Comparison of ENCODE assay signal across 15 cellular contexts in the genomic region with DNA sequence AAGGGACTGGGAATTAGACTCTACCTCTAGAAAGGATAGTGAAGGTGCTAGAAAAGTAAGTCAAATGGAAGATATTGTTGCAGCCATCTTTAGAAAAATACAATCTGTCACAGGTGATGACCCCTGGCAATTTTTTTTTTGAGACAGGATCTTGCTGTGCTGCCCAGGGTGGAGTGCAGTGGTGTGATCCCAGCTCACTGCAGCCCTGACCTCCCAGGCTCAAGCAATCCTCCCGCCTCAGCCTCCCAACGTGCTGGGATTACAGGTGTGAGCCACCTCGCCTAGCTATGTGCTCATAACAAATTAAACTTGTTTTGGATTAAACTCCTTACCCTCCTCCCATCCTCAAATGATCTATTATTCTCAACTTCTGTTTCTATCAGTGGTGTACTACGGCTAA.
"Had no signal": no experiment of that assay in that cellular context is flagged by ENCODE, and none has a peak within 500 bp of the region (broad histone marks: within the 10 kb centered on the region; RNA-seq: fewer than 3 reads in every experiment).

No MANE protein-coding gene starts in this region.

- H3K4me3 Mint-ChIP-seq: activated CD4-positive, alpha-beta memory T cell treated with anti-CD3 and anti-CD28 coated beads for 36 hours; activated naive CD4-positive, alpha-beta T cell treated with anti-CD3 and anti-CD28 coated beads, Interleukin-2, amount 50 U/mL, for 24 hours; activated T-cell treated with anti-CD3 and anti-CD28 coated beads, Interleukin-2, amount 50 U/mL, for 4 hours; mesothelial cell of epicardium; nephron progenitor cell had no signal

- H3K9me3 Mint-ChIP-seq: activated naive CD4-positive, alpha-beta T cell treated with anti-CD3 and anti-CD28 coated beads, Interleukin-2, amount 50 U/mL, for 24 hours; activated T-helper 2 cell treated with anti-CD3 and anti-CD28 coated beads, Interferon-gamma antibody, Interleukin-2, Interleukin-4, amounts not matched to agents 10 μg/mL and 5 μg/mL and 100 μg/mL, durations not matched to agents 14 hours and 24 hours and 36 hours; nephron progenitor cell had no signal

- H3K36me3 Mint-ChIP-seq: activated CD4-positive, alpha-beta memory T cell treated with anti-CD3 and anti-CD28 coated beads for 36 hours; activated naive CD4-positive, alpha-beta T cell treated with anti-CD3 and anti-CD28 coated beads, Interleukin-2, amount 50 U/mL, for 24 hours; mesothelial cell of epicardium; naive B cell had no signal

- DNase-seq: activated CD4-positive, alpha-beta memory T cell treated with anti-CD3 and anti-CD28 coated beads for 36 hours; activated CD4-positive, alpha-beta T cell treated with anti-CD3 and anti-CD28 coated beads for 48 hours; activated T-cell treated with anti-CD3 and anti-CD28 coated beads, Interleukin-2, amount 50 U/mL, for 4 hours; central memory CD4-positive, alpha-beta T cell; gastrocnemius medialis; glutamatergic neuron; left ventricle myocardium superior; naive B cell; nephron progenitor cell; right cardiac atrium; spleen; stimulated activated naive CD4-positive, alpha-beta T cell treated with Interleukin-2 at 50 U/mL for 16 hours had no signal

- ATAC-seq: activated T-cell treated with anti-CD3 and anti-CD28 coated beads, Interleukin-2, amount 50 U/mL, for 4 hours; gastrocnemius medialis; left ventricle myocardium superior; right cardiac atrium had no signal

- H3K27me3 Mint-ChIP-seq: activated CD4-positive, alpha-beta memory T cell treated with anti-CD3 and anti-CD28 coated beads for 36 hours; activated naive CD4-positive, alpha-beta T cell treated with anti-CD3 and anti-CD28 coated beads, Interleukin-2, amount 50 U/mL, for 24 hours; naive B cell had no signal

- H3K27ac Mint-ChIP-seq: activated CD4-positive, alpha-beta memory T cell treated with anti-CD3 and anti-CD28 coated beads for 36 hours; activated naive CD4-positive, alpha-beta T cell treated with anti-CD3 and anti-CD28 coated beads, Interleukin-2, amount 50 U/mL, for 24 hours; activated T-helper 2 cell treated with anti-CD3 and anti-CD28 coated beads, Interferon-gamma antibody, Interleukin-2, Interleukin-4, amounts not matched to agents 10 μg/mL and 5 μg/mL and 100 μg/mL, durations not matched to agents 14 hours and 24 hours and 36 hours; mesothelial cell of epicardium; nephron progenitor cell had no signal
